14 cellular contexts compared by ENCODE assay signal in genomic region chr12:104213952-104214351, GRCh38. TPM values are rescaled to one million over a fixed set of nuclear protein-coding genes. Genes with fewer than 3 reads are reported as not detected.
DNase-seq lines count a peak whose midpoint lies in the region; ATAC-seq and TF ChIP-seq lines count a peak whose summit lies in the region.
"Had no signal": no experiment of that assay in that cellular context is flagged by ENCODE, and none has a peak within 500 bp of the region (broad histone marks: within the 10 kb centered on the region; RNA-seq: fewer than 3 reads in every experiment).

No MANE protein-coding gene starts in this region.

- CTCF ChIA-PET in AG04450 (lab: Charles Lee), result interaction anchor here (0.6 to 1.0 kb wide), 5 partner anchors 13 to 167 kb away, joined by 3 read pairs; no protein-coding TSS in a partner anchor
- CTCF ChIA-PET in activated CD4-positive, alpha-beta memory T cell treated with anti-CD3 and anti-CD28 coated beads for 36 hours (lab: Charles Lee), result interaction anchor here (0.6 to 1.8 kb wide), 4 partner anchors 73 to 144 kb away, joined by 3 to 9 read pairs (median 4); partner anchors contain the start of gene EID3

- ATAC-seq in effector memory CD8-positive, alpha-beta T cell (replicated peaks), result no peak
- ATAC-seq: activated CD4-positive, alpha-beta T cell treated with anti-CD3 and anti-CD28 coated beads for 36 hours had no signal

- TF ChIP-seq CTCF in AG04450 (IDR thresholded peaks at IDR 0.05; ENCODE audit: low read depth, low read length) (no peak), foreskin fibroblast (IDR thresholded peaks at IDR 0.05; ENCODE audit: low read depth, low read length) (no peak)

- no peak overlapping the region for H3K27ac ChIP-seq in AG04450 (ENCODE audit: low read depth, low read length)
- H3K27ac ChIP-seq: testis had no signal

- peak; percentile 85 for DNase-seq in AG04450 (ENCODE audit: low read depth, low spot score)
- DNase-seq in H4 (ENCODE audit: low spot score), result peak; percentile 97
- peak; percentile 53 for DNase-seq in SK-N-DZ (ENCODE audit: low spot score)
- DNase-seq in foreskin fibroblast, result peak; percentile 97 to 98
- no peak for DNase-seq in NCI-H187 treated with DMSO at 0.1 percent for 48 hours (lab: John Stamatoyannopoulos, UW)
- no peak for DNase-seq in activated CD4-positive, alpha-beta memory T cell treated with anti-CD3 and anti-CD28 coated beads for 36 hours
- no peak for DNase-seq in effector memory CD8-positive, alpha-beta T cell
- no peak for DNase-seq in glomerular visceral epithelial cell (ENCODE audit: extremely low spot score)
- DNase-seq: activated CD4-positive, alpha-beta T cell treated with anti-CD3 and anti-CD28 coated beads for 36 hours; activated effector memory CD4-positive, alpha-beta T cell treated with anti-CD3 and anti-CD28 coated beads, Interleukin-2, amount 50 U/mL, for 16 hours; hippocampal formation; NCI-H510A treated with DMSO at 0.1 percent for 48 hours; testis had no signal

- no peak overlapping the region for H3K4me3 Mint-ChIP-seq in activated CD4-positive, alpha-beta memory T cell treated with anti-CD3 and anti-CD28 coated beads for 36 hours
- H3K4me3 Mint-ChIP-seq in effector memory CD8-positive, alpha-beta T cell, result no peak overlapping the region
- H3K4me3 Mint-ChIP-seq: activated CD4-positive, alpha-beta T cell treated with anti-CD3 and anti-CD28 coated beads for 36 hours; memory B cell had no signal

- H3K27me3 Mint-ChIP-seq in activated CD4-positive, alpha-beta memory T cell treated with anti-CD3 and anti-CD28 coated beads for 36 hours, result peaks cover 1% of the 10 kb centered on the region
- no peaks in the 10 kb centered on the region for H3K27me3 Mint-ChIP-seq in effector memory CD8-positive, alpha-beta T cell

- H3K4me3 ChIP-seq in AG04450 (ENCODE audit: low read depth, low read length), result no peak overlapping the region
- no peak overlapping the region for H3K4me3 ChIP-seq in foreskin fibroblast (ENCODE audit: low read depth in 1 of 2, low read length in 2 of 2)
- H3K4me3 ChIP-seq: testis had no signal

- H3K4me1 Mint-ChIP-seq in activated CD4-positive, alpha-beta memory T cell treated with anti-CD3 and anti-CD28 coated beads for 36 hours (ENCODE audit: low read depth), result peaks cover 23% of the 10 kb centered on the region
- peaks cover 2 to 4% of the 10 kb centered on the region in 2 donors for H3K4me1 Mint-ChIP-seq in effector memory CD8-positive, alpha-beta T cell (ENCODE audit: low read depth in 2 of 2)
- H3K4me1 Mint-ChIP-seq: memory B cell had no signal

- no peaks in the 10 kb centered on the region for H3K27me3 ChIP-seq in AG04450 (ENCODE audit: control insufficient read depth, insufficient read depth, low read length)
- H3K27me3 ChIP-seq: testis had no signal

- intact Hi-C loops in activated CD4-positive, alpha-beta memory T cell treated with anti-CD3 and anti-CD28 coated beads for 36 hours (cut with micrococcal nuclease), result no loop called here

- H3K27ac Mint-ChIP-seq in activated CD4-positive, alpha-beta memory T cell treated with anti-CD3 and anti-CD28 coated beads for 36 hours, result no peak overlapping the region
- no peak overlapping the region for H3K27ac Mint-ChIP-seq in effector memory CD8-positive, alpha-beta T cell
- H3K27ac Mint-ChIP-seq: activated CD4-positive, alpha-beta T cell treated with anti-CD3 and anti-CD28 coated beads for 36 hours; memory B cell had no signal

- H3K9me3 Mint-ChIP-seq in activated CD4-positive, alpha-beta memory T cell treated with anti-CD3 and anti-CD28 coated beads for 36 hours, result no peaks in the 10 kb centered on the region
- no peaks in the 10 kb centered on the region for H3K9me3 Mint-ChIP-seq in effector memory CD8-positive, alpha-beta T cell
- H3K9me3 Mint-ChIP-seq: memory B cell had no signal

- H3K9me3 ChIP-seq in AG04450 (ENCODE audit: control insufficient read depth, insufficient read depth, low read length), result no peaks in the 10 kb centered on the region; the same call in 1 of the 2 replicates
- H3K9me3 ChIP-seq: testis had no signal

- POLR2A ChIA-PET in AG04450 (lab: Yijun Ruan, JAX), result interaction anchor here (0.7 to 1.4 kb wide), 6 partner anchors 73 to 143 kb away, joined by 3 to 12 read pairs (median 4); no protein-coding TSS in a partner anchor
- POLR2A ChIA-PET in activated CD4-positive, alpha-beta memory T cell treated with anti-CD3 and anti-CD28 coated beads for 36 hours (lab: Charles Lee), result no interaction called here

- no peaks in the 10 kb centered on the region for H3K36me3 Mint-ChIP-seq in activated CD4-positive, alpha-beta memory T cell treated with anti-CD3 and anti-CD28 coated beads for 36 hours
- H3K36me3 Mint-ChIP-seq in effector memory CD8-positive, alpha-beta T cell (ENCODE audit: insufficient read depth), result no peaks in the 10 kb centered on the region
- H3K36me3 Mint-ChIP-seq: memory B cell had no signal

RNA-seq across cellular contexts. Expression of gene TXNRD1, which starts 1.6 kb away (rescaled TPM):
- polyA plus RNA-seq in AG04450 (2011; rRNA removed), result 673 and 740 TPM in 2 replicates
- polyA minus RNA-seq in AG04450 (2011; rRNA and poly(A)+ RNA removed), result 890 and 1,035 TPM in 2 replicates
- total RNA-seq in H4 (2014; rRNA removed; shearing (Covaris generic)), result 678 and 701 TPM in 2 replicates
- 238 and 256 TPM in 2 replicates for polyA plus RNA-seq in SK-N-DZ (2014; cell fraction: cytosol; rRNA removed)
- polyA plus RNA-seq in SK-N-DZ (2014; cell fraction: nucleus; rRNA removed), result 89.8 and 120 TPM in 2 replicates
- 10 to 100 TPM; 82.7 to 82.8 TPM for total RNA-seq in activated CD4-positive, alpha-beta memory T cell treated with anti-CD3 and anti-CD28 coated beads for 36 hours

Comparison
In these comparisons a context has a peak if more than half of its experiments do, and no peak if none do; other contexts are left out.
1. DNase-seq: peak in AG04450 (single experiment), H4 (single experiment), SK-N-DZ (single experiment) and foreskin fibroblast (2 of 2); none in NCI-H187 treated with DMSO at 0.1 percent for 48 hours (single experiment), activated CD4-positive, alpha-beta memory T cell treated with anti-CD3 and anti-CD28 coated beads for 36 hours (single experiment), effector memory CD8-positive, alpha-beta T cell (0 of 3) and glomerular visceral epithelial cell (single experiment).